8 cellular contexts compared by ENCODE assay signal in the genomic region with DNA sequence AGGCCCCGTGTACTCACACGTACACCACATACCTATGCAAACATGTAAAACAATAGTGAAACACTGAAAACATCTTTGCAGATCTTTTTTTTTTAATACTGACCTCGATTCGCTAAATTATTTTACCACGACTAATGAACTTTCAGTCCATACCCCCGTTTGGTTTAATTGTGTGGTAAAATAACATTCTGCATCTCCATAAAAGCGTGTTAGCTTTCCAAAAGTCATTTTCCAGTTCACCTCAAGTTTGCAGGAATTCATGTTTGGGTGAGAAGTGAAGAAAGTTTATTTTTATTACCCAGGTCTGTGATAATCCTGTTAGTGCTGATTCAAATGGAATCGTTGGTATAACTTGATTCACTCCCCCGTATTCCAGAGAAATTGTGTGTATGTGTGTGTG. TPM values are rescaled to one million over a fixed set of nuclear protein-coding genes. Genes with fewer than 3 reads are reported as not detected.
DNase-seq lines count a peak whose midpoint lies in the region; ATAC-seq and TF ChIP-seq lines count a peak whose summit lies in the region.

No MANE protein-coding gene starts in this region.

- in situ Hi-C loops in GM23248 (cut with MboI): no loop called here

- peaks cover 12% of the 10 kb centered on the region; the same call in 1 of the 2 replicates for H3F3A ChIP-seq in GM23248 (ENCODE audit: insufficient read depth)

- H3K9me2 ChIP-seq in GM23248 (ENCODE audit: insufficient read depth): no peaks in the 10 kb centered on the region

- H4K20me1 ChIP-seq in GM23248 (ENCODE audit: insufficient read depth): no peaks in the 10 kb centered on the region

- peak overlapping the region; percentile 85 for H3K27ac ChIP-seq in GM23248
- peak overlapping the region; percentile 82 for H3K27ac ChIP-seq in WERI-Rb-1
- H3K27ac ChIP-seq in gastroesophageal sphincter: peak overlapping the region; percentile 37 to 94 (median 92)
- H3K27ac ChIP-seq in rectal smooth muscle tissue (ENCODE audit: low read depth, low read length): peak overlapping the region; percentile 76

- no peaks in the 10 kb centered on the region for H3K27me3 ChIP-seq in GM23248 (replicated peaks; ENCODE audit: insufficient read depth)
- H3K27me3 ChIP-seq in WERI-Rb-1 (ENCODE audit: insufficient read depth, low read depth, severe bottlenecking): no peaks in the 10 kb centered on the region
- H3K27me3 ChIP-seq in gastroesophageal sphincter: no peaks in the 10 kb centered on the region
- H3K27me3 ChIP-seq in rectal smooth muscle tissue (ENCODE audit: control insufficient read depth, insufficient read depth, low read length): no peaks in the 10 kb centered on the region

- peak overlapping the region; percentile 89 for H3K4me3 ChIP-seq in GM23248
- H3K4me3 ChIP-seq in WERI-Rb-1 (ENCODE audit: low read depth, low read length): peak overlapping the region; percentile 82
- peak overlapping the region; percentile 56 to 82 for H3K4me3 ChIP-seq in gastroesophageal sphincter
- H3K4me3 ChIP-seq in rectal smooth muscle tissue (ENCODE audit: low read length): peak overlapping the region; percentile 94

- no peak for TF ChIP-seq POLR2A in gastroesophageal sphincter (IDR thresholded peaks at IDR 0.05)

- peak overlapping the region; percentile 100 for H3K4me2 ChIP-seq in GM23248 (ENCODE audit: unreplicated experiment)

- TF ChIP-seq CTCF in WERI-Rb-1 (IDR thresholded peaks at IDR 0.05; ENCODE audit: low read depth, low read length) (no peak), gastroesophageal sphincter (IDR thresholded peaks at IDR 0.05) (no peak)

- peak overlapping the region; percentile 96 for H2AFZ ChIP-seq in GM23248

- ATAC-seq in gastroesophageal sphincter (no peak), GM21528 (IDR thresholded peaks at IDR 0.05; ENCODE audit: low FRiP score, unreplicated experiment) (no peak)

- H3K9me3 ChIP-seq in GM23248 (ENCODE audit: low read depth) (no peaks in the 10 kb centered on the region), WERI-Rb-1 (ENCODE audit: severe bottlenecking) (no peaks in the 10 kb centered on the region), gastroesophageal sphincter (no peaks in the 10 kb centered on the region)

- H3K4me1 ChIP-seq in GM23248 (ENCODE audit: insufficient read depth) (peaks cover 25% of the 10 kb centered on the region), gastroesophageal sphincter (peaks cover 3 to 30% (median 10%) of the 10 kb centered on the region in 3 donors), rectal smooth muscle tissue (ENCODE audit: control insufficient read depth, insufficient read depth, low read length) (peaks cover 4% of the 10 kb centered on the region)

- peaks cover 81% of the 10 kb centered on the region for H3K79me2 ChIP-seq in GM23248 (ENCODE audit: insufficient read depth)

- WGBS in GM23248 (ENCODE audit: low coverage in 1 of 2, low lambda C conversion rate in 2 of 2, missing lambda C conversion rate in 2 of 2), 2 experiments: 0 to 2% methylated on average over 9 of the region's 9 CpGs
- WGBS in gastroesophageal sphincter (ENCODE audit: low coverage in 1 of 2), 2 donors: 0% methylated on average over 9 of the region's 9 CpGs

- peaks cover under 1% of the 10 kb centered on the region; the same call in 1 of the 2 replicates for H3K36me3 ChIP-seq in GM23248 (ENCODE audit: low read depth)
- H3K36me3 ChIP-seq in WERI-Rb-1: peaks cover 10% of the 10 kb centered on the region
- H3K36me3 ChIP-seq in gastroesophageal sphincter: peaks cover 0 to 7% of the 10 kb centered on the region in 2 donors
- H3K36me3 ChIP-seq in rectal smooth muscle tissue (ENCODE audit: control insufficient read depth, insufficient read depth, low read length): no peaks in the 10 kb centered on the region

- no peak for TF ChIP-seq EP300 in gastroesophageal sphincter (IDR thresholded peaks at IDR 0.05)

- DNase-seq in GM23248 (peak; percentile 38), WERI-Rb-1 (no peak), NCI-H2029 (lab: John Stamatoyannopoulos, UW) (no peak), NCI-H1048 (lab: John Stamatoyannopoulos, UW) (no peak), NCI-H748 treated with DMSO at 0.1 percent for 48 hours (lab: John Stamatoyannopoulos, UW) (no peak)

- H3K9ac ChIP-seq in GM23248: peak overlapping the region; percentile 88
- peak overlapping the region; percentile 57 for H3K9ac ChIP-seq in rectal smooth muscle tissue (ENCODE audit: low read length)

RNA-seq across cellular contexts. Expression of a gene that starts 0.7 kb away (rescaled TPM):
- total RNA-seq in GM23248 (2014; rRNA removed; shearing (Covaris generic)): 8.9 and 14.5 TPM in 2 replicates
- 11.3 and 12.1 TPM in 2 replicates for polyA plus RNA-seq in GM23248 (2016; fragmentation: Nextera tagmentation; extraction: Ambion mirVana)
- total RNA-seq in gastroesophageal sphincter: 10 to 100 TPM in 1 of 4 donors, 1 to 10 TPM in 3; 7.8 to 10.9 (median 8.6) TPM

RNA-seq across cellular contexts. Expression of a gene that starts 0.8 kb away (rescaled TPM):
- 83.5 and 101 TPM in 2 replicates for total RNA-seq in GM23248 (2014; rRNA removed; shearing (Covaris generic))
- polyA plus RNA-seq in GM23248 (2016; fragmentation: Nextera tagmentation; extraction: Ambion mirVana): 65.1 and 77.6 TPM in 2 replicates
- total RNA-seq in gastroesophageal sphincter: 100 to 1,000 TPM in 1 of 4 donors, 10 to 100 TPM in 3; 59.6 to 110 (median 72.2) TPM
